Comparison of ENCODE assay signal across 1 cellular context in genomic region chr17:15928286-15928785, GRCh38.
TF ChIP-seq lines count a peak whose summit lies in the region.

No MANE protein-coding gene starts in this region.

TF ChIP-seq in K562, 482 proteins besides CTCF, POLR2A, EP300 and RAD21:
- TF ChIP-seq ZNF589 (CRISPR knock-in tag; IDR thresholded peaks at IDR 0.05; ENCODE audit: low read depth) (no peak), ESRRA (IDR thresholded peaks at IDR 0.05; ENCODE audit: borderline replicate concordance, low read depth) (no peak), ELK1 (CRISPR knock-in tag; IDR thresholded peaks at IDR 0.05) (no peak), MBD2 (IDR thresholded peaks at IDR 0.05; ENCODE audit: borderline replicate concordance, low read depth) (no peak), ZBTB33 (CRISPR knock-in tag; IDR thresholded peaks at IDR 0.05) (0 out of 2 replicates have a peak, but pooled peaks have one; percentile 27), CHD1 (IDR thresholded peaks at IDR 0.05; ENCODE audit: low read length) (no peak), SMARCE1 (IDR thresholded peaks at IDR 0.05) (0 out of 2 replicates have a peak, but pooled peaks have one; percentile 5), PML (IDR thresholded peaks at IDR 0.05; ENCODE audit: low read length) (no peak), ILK (tag; IDR thresholded peaks at IDR 0.05; ENCODE audit: borderline replicate concordance, low read depth) (no peak), POLR2AphosphoS5 (IDR thresholded peaks at IDR 0.05; ENCODE audit: control insufficient read depth, insufficient read depth, low read depth, low read length) (no peak), HDAC6 (IDR thresholded peaks at IDR 0.05; ENCODE audit: low read depth, low read length) (no peak)
